In the genomic region with DNA sequence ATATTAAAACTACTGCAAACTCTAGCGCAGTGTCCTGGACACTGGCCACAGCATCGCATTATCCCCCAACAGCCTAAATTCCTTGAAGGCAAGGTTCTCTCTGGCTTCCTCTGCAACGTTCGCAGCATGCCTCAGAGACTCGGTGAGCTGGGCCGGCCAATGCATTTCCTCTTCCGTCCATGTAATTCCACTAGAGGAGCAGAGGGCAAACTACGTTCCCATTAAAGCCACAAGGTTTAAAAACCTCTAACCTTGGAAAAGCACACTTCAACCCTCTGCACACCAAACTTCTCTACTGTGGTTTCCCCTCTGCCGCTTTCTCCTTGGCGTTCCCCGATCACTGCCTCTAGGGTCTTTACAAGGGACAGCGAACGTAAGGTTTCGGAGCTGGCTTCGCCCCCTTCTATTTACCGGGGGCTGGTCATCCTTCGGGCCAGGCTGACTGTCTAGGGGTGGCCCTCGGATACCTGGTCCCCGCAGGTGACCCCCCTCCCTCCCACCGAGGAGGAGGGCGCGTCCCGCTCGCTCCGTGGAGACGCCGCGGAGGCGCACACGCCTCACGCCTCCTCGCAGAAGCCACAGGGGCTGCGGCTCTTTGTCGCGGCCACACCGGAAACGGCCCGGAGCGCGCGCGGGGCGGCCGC, we compare ENCODE assay signal across 1 cellular context.
A peak's percentile ranks its signal among the peaks of the same experiment; 100 is the strongest.
TF ChIP-seq lines count a peak whose summit lies in the region.

No MANE protein-coding gene starts in this region.

TF ChIP-seq in WTC11, 78 proteins besides CTCF, POLR2A, EP300 and RAD21 (continued from another document):
- TF ChIP-seq, protein P1, sequence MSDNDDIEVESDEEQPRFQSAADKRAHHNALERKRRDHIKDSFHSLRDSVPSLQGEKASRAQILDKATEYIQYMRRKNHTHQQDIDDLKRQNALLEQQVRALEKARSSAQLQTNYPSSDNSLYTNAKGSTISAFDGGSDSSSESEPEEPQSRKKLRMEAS (CRISPR knock-in tag; IDR thresholded peaks at IDR 0.05), result peak; percentile 80; the same call in 1 of the 2 replicates
